In the genomic region with DNA sequence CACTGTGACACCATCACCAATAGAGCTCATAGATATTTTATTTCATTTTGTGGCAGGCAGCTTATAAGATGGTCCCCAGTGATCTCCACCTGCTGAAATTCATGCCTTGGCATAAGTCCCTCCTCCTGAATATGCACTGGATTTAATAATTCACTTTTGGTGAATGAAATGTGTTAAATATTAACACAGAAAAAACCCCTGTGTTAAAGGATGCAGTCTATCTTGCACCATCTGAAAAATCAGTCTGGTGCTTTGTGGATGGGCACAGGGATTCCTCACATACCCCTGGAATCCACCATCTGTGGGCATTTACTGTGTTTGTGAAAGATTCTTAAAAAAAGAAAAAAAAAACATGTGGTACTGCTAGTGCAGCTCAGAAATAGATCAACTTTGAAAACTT, we compare ENCODE assay signal across 17 cellular contexts. TPM values are rescaled to one million over a fixed set of nuclear protein-coding genes. Genes with fewer than 3 reads are reported as not detected.
DNase-seq lines count a peak whose midpoint lies in the region; ATAC-seq, FAIRE-seq and TF ChIP-seq lines count a peak whose summit lies in the region.
"Had no signal": no experiment of that assay in that cellular context is flagged by ENCODE, and none has a peak within 500 bp of the region (broad histone marks: within the 10 kb centered on the region; RNA-seq: fewer than 3 reads in every experiment).

No MANE protein-coding gene starts in this region.

- H3K9me3 ChIP-seq in Caco-2 = no peaks in the 10 kb centered on the region
- H3K9me3 ChIP-seq: pancreas, upper lobe of right lung had no signal

- TF ChIP-seq CTCF in progenitor cell of endocrine pancreas (IDR thresholded peaks at IDR 0.05; ENCODE audit: unreplicated experiment) = no peak
- TF ChIP-seq CTCF in Caco-2 (IDR thresholded peaks at IDR 0.05; ENCODE audit: insufficient read depth in 1 of 2, low read depth in 1 of 2, low read length in 1 of 2, severe bottlenecking in 1 of 2, unreplicated experiment in 1 of 2) = no peak

- H3K4me3 Mint-ChIP-seq in naive B cell = peak overlapping the region in 3 of 8 donors; percentile 49 to 63 (median 53)
- H3K4me3 Mint-ChIP-seq in progenitor cell of endocrine pancreas (ENCODE audit: low read depth) = no peak overlapping the region
- no peak overlapping the region for H3K4me3 Mint-ChIP-seq in Caco-2 (ENCODE audit: unreplicated experiment)

- FAIRE-seq in RCC 7860 (lab: Jason Lieb, UNC) = peak; percentile 69
- FAIRE-seq: pancreas had no signal

- BruUV-seq in Caco-2 (replicated peaks; lab: Mats Ljungman, UMichigan) = no TSS peak

- no peaks in the 10 kb centered on the region for H3K4me1 ChIP-seq in Caco-2
- H3K4me1 ChIP-seq: upper lobe of right lung had no signal

- H3K4me1 Mint-ChIP-seq in naive B cell = peaks cover 59 to 89% (median 69%) of the 10 kb centered on the region in 3 donors
- H3K4me1 Mint-ChIP-seq in progenitor cell of endocrine pancreas (ENCODE audit: low read depth) = no peaks in the 10 kb centered on the region
- no peaks in the 10 kb centered on the region for H3K4me1 Mint-ChIP-seq in Caco-2 (ENCODE audit: low read depth, unreplicated experiment)

- CTCF ChIA-PET in Caco-2 (lab: Charles Lee) = no interaction called here

- intact Hi-C loops in Caco-2 (cut with micrococcal nuclease; ENCODE audit: unreplicated experiment) = no loop called here

- H3K9me3 Mint-ChIP-seq in naive B cell = no peaks in the 10 kb centered on the region
- H3K9me3 Mint-ChIP-seq in progenitor cell of endocrine pancreas (ENCODE audit: low read depth) = no peaks in the 10 kb centered on the region
- H3K9me3 Mint-ChIP-seq in Caco-2 (ENCODE audit: unreplicated experiment) = no peaks in the 10 kb centered on the region

- H3K36me3 Mint-ChIP-seq in naive B cell = peaks cover 19 to 28% of the 10 kb centered on the region in 2 donors
- H3K36me3 Mint-ChIP-seq in progenitor cell of endocrine pancreas (ENCODE audit: insufficient read depth) = no peaks in the 10 kb centered on the region
- no peaks in the 10 kb centered on the region for H3K36me3 Mint-ChIP-seq in Caco-2 (ENCODE audit: insufficient read depth, unreplicated experiment)

- H3K27me3 ChIP-seq in Caco-2 (replicated peaks; ENCODE audit: control insufficient read depth, insufficient read depth, low read length) = no peaks in the 10 kb centered on the region
- H3K27me3 ChIP-seq: pancreas, upper lobe of right lung had no signal

- POLR2A ChIA-PET in Caco-2 (lab: Charles Lee) = no interaction called here

- no peaks in the 10 kb centered on the region for H3K36me3 ChIP-seq in Caco-2 (ENCODE audit: control insufficient read depth, insufficient read depth, low read length)
- H3K36me3 ChIP-seq: pancreas had no signal

- peak overlapping the region in 5 of 6 donors; percentile 9 to 80 (median 66) for H3K27ac Mint-ChIP-seq in naive B cell
- no peak overlapping the region for H3K27ac Mint-ChIP-seq in progenitor cell of endocrine pancreas
- H3K27ac Mint-ChIP-seq in Caco-2 (ENCODE audit: unreplicated experiment) = no peak overlapping the region

- DNase-seq in DMS53 (lab: John Stamatoyannopoulos, UW) (peak; percentile 18), DMS53 treated with DMSO at 0.1 percent for 48 hours (lab: John Stamatoyannopoulos, UW; ENCODE audit: unreplicated experiment) (no peak), RCC 7860 (ENCODE audit: low spot score) (peak; percentile 22), naive B cell (no peak), progenitor cell of endocrine pancreas (ENCODE audit: low spot score, unreplicated experiment) (no peak), Caco-2 (no peak), cortex of kidney (lab: John Stamatoyannopoulos, UW) (no peak)
- DNase-seq: activated naive CD4-positive, alpha-beta T cell treated with Interleukin-2 at 50 U/mL for 16 hours; central memory CD4-positive, alpha-beta T cell; erythroblast; hypothalamus; MV-4-11; pancreas; upper lobe of right lung had no signal

- H3K4me3 ChIP-seq in Caco-2 (ENCODE audit: low read depth, low read length) = no peak overlapping the region
- H3K4me3 ChIP-seq: lung, pancreas, upper lobe of right lung had no signal

- ATAC-seq in GM21381 (IDR thresholded peaks at IDR 0.05; ENCODE audit: unreplicated experiment) (peak; percentile 56), naive B cell (ENCODE audit: low read depth in 2 of 2) (no peak)
- ATAC-seq: upper lobe of right lung had no signal

- H3K27me3 Mint-ChIP-seq in naive B cell = no peaks in the 10 kb centered on the region
- H3K27me3 Mint-ChIP-seq in progenitor cell of endocrine pancreas = no peaks in the 10 kb centered on the region
- H3K27me3 Mint-ChIP-seq in Caco-2 (ENCODE audit: insufficient read depth, unreplicated experiment) = no peaks in the 10 kb centered on the region

RNA-seq across cellular contexts. Expression of a gene that starts 26.1 kb away (rescaled TPM):
- polyA plus RNA-seq in naive B cell (ENCODE audit: low read depth in 6 of 6) = 100 to 1,000 TPM in 1 of 6 donors, 10 to 100 TPM in 5; 67.8 to 119 (median 95.5) TPM
- 12.9 and 17.3 TPM in 2 replicates for total RNA-seq in progenitor cell of endocrine pancreas
- 5.1 and 5.2 TPM in 2 replicates for total RNA-seq in Caco-2 (2022)
- total RNA-seq: HT-29 had no signal

Comparison
In these comparisons a context has a peak if more than half of its experiments do, and no peak if none do; other contexts are left out.
1. DNase-seq: peak in DMS53 (single experiment) and RCC 7860 (single experiment); none in DMS53 treated with DMSO at 0.1 percent for 48 hours (single experiment), naive B cell (single experiment), progenitor cell of endocrine pancreas (single experiment), Caco-2 (0 of 2) and cortex of kidney (single experiment).
2. H3K27ac Mint-ChIP-seq: peak in naive B cell (5 of 6); none in progenitor cell of endocrine pancreas (single experiment) and Caco-2 (single experiment).